In the genomic region with DNA sequence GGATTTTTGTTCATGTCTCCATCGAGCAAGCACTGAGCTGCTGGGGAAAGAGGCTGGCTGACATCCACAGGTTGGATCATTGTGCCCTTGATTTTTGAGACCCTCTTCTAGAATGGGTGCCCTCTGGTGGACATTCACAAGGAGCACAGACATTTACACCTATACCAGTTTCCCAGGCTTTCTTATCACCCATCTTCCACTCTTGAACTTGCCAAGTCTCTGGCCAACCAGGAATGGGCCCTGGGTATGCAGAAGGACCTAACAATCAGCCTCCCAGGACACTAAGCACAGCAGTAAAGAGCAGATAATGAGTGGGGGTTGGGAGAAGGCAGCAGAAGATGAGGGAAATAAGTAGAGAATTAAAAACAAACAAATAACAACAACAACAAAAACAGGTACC, we compare ENCODE assay signal across 8 cellular contexts. TPM values are rescaled to one million over a fixed set of nuclear protein-coding genes. Genes with fewer than 3 reads are reported as not detected.
DNase-seq lines count a peak whose midpoint lies in the region; ATAC-seq, FAIRE-seq and TF ChIP-seq lines count a peak whose summit lies in the region.

No MANE protein-coding gene starts in this region.

- H4K5ac ChIP-seq in H1 (ENCODE audit: insufficient read length, low read depth, low read length): no peak overlapping the region

- no peak overlapping the region for H3K27ac ChIP-seq in H1 (ENCODE audit: low read depth, low read length)
- no peak overlapping the region for H3K27ac ChIP-seq in testis

- no peak for TF ChIP-seq EP300 in H1 (IDR thresholded peaks at IDR 0.05; ENCODE audit: borderline replicate concordance in 1 of 2, low read depth in 2 of 2, low read length in 2 of 2)

- no peak overlapping the region for H3K23ac ChIP-seq in H1 (ENCODE audit: insufficient read length)

- no peak overlapping the region for H2BK12ac ChIP-seq in H1 (ENCODE audit: low read depth, low read length)

- DNase-seq in GM06990 (ENCODE audit: extremely low read depth, insufficient read length): no peak
- DNase-seq in NCI-H446 treated with DMSO at 0.1 percent for 48 hours (lab: John Stamatoyannopoulos, UW): peak; percentile 77
- peak; percentile 24 for DNase-seq in activated CD4-positive, alpha-beta T cell treated with anti-CD3 and anti-CD28 coated beads, Interleukin-2, amount 50 U/mL, for 1 hour
- DNase-seq in H1 (ENCODE audit: low read depth in 1 of 2, low spot score in 2 of 2): peak in 1 of 2 experiments; percentile 56
- DNase-seq in mucosa of gallbladder (ENCODE audit: low spot score): peak; percentile 21
- peak; percentile 49 for DNase-seq in testis
- no peak for DNase-seq in HK-2 (ENCODE audit: unreplicated experiment)

- H3K4ac ChIP-seq in H1 (replicated peaks; ENCODE audit: insufficient read length, low read depth, low read length): no peak overlapping the region

- peak; percentile 72 for TF ChIP-seq CTCF in GM06990 (IDR thresholded peaks at IDR 0.05; ENCODE audit: insufficient read depth, low read length, poor library complexity, severe bottlenecking)
- TF ChIP-seq CTCF in H1 (IDR thresholded peaks at IDR 0.05; ENCODE audit: control extremely low read depth in 1 of 3, insufficient read depth in 1 of 3, low read depth in 1 of 3, low read length in 3 of 3): peak; percentile 5 to 77 (median 67)
- TF ChIP-seq CTCF in testis (IDR thresholded peaks at IDR 0.05): peak; percentile 24 to 54 (median 27)

- TF ChIP-seq POLR2A in H1 (IDR thresholded peaks at IDR 0.05; ENCODE audit: control extremely low read depth in 1 of 2, low read depth in 2 of 2, low read length in 2 of 2): no peak
- no peak for TF ChIP-seq POLR2A in testis (IDR thresholded peaks at IDR 0.05)

- no peaks in the 10 kb centered on the region for H3K23me2 ChIP-seq in H1 (ENCODE audit: low read depth, low read length)

- no peaks in the 10 kb centered on the region for H3K36me3 ChIP-seq in GM06990 (ENCODE audit: control insufficient read depth, insufficient read depth, low read length)
- no peaks in the 10 kb centered on the region for H3K36me3 ChIP-seq in H1 (ENCODE audit: control insufficient read depth in 2 of 4, insufficient read depth in 4 of 4, low read length in 3 of 4)
- no peaks in the 10 kb centered on the region for H3K36me3 ChIP-seq in testis (ENCODE audit: low read depth, missing control alignments)

- H4K20me1 ChIP-seq in H1 (replicated peaks in 1 of 2; ENCODE audit: control insufficient read depth in 1 of 2, insufficient read depth in 2 of 2, low read length in 2 of 2): no peaks in the 10 kb centered on the region

- no peak overlapping the region for H2BK5ac ChIP-seq in H1 (ENCODE audit: low read depth, low read length)

- POLR2A ChIA-PET in H1 (lab: Charles Lee; ENCODE audit: partially characterized antibody): interaction anchor here (0.9 to 1.4 kb wide), 2 partner anchors 79 to 231 kb away, joined by 3 to 4 read pairs; a partner anchor contains a TSS

- no peak overlapping the region for H2BK20ac ChIP-seq in H1 (ENCODE audit: low read length)

- H3K4me3 ChIP-seq in GM06990 (replicated peaks; ENCODE audit: low read depth, low read length) (no peak overlapping the region), H1 (ENCODE audit: extremely low read depth in 1 of 4, insufficient read depth in 2 of 4, low read depth in 3 of 4, low read length in 4 of 4) (no peak overlapping the region), testis (no peak overlapping the region)

- H4K91ac ChIP-seq in H1 (replicated peaks; ENCODE audit: insufficient read length, low read length): no peak overlapping the region

- H3K4me1 ChIP-seq in H1 (replicated peaks in 1 of 4; ENCODE audit: control insufficient read depth in 3 of 4, insufficient read depth in 4 of 4, low read length in 3 of 4) (peaks cover 0 to 2% (median 0%) of the 10 kb centered on the region in 4 experiments; a peak in 2 of 7 replicates), testis (peaks cover 3% of the 10 kb centered on the region)

- TF ChIP-seq RAD21 in H1 (IDR thresholded peaks at IDR 0.05 in 1 of 2, conservative IDR thresholded peaks at IDR 0.05 in 1 of 2; ENCODE audit: low read depth in 2 of 2, low read length in 2 of 2): peak; percentile 58 to 62

- H2BK15ac ChIP-seq in H1 (ENCODE audit: low read length): no peak overlapping the region

- no peak overlapping the region for H2AK5ac ChIP-seq in H1 (ENCODE audit: low read depth, low read length)

- no peak overlapping the region for H3K9ac ChIP-seq in H1 (replicated peaks in 1 of 4; ENCODE audit: extremely low read depth in 1 of 4, low read depth in 3 of 4, low read length in 3 of 4)

- H3K9me3 ChIP-seq in H1 (ENCODE audit: insufficient read depth in 2 of 2, low read depth in 1 of 2, low read length in 1 of 2): no peaks in the 10 kb centered on the region
- no peaks in the 10 kb centered on the region for H3K9me3 ChIP-seq in testis

- CTCF ChIA-PET in H1 (lab: Charles Lee; ENCODE audit: partially characterized antibody): interaction anchor here (1.0 to 6.2 kb wide), 13 partner anchors 9 to 342 kb away, joined by 3 to 53 read pairs (median 4); no protein-coding TSS in a partner anchor

- FAIRE-seq in H1 (lab: Jason Lieb, UNC): peak; percentile 94

- H3K79me2 ChIP-seq in H1 (ENCODE audit: control insufficient read depth in 1 of 2, insufficient read depth in 2 of 2, low read length in 2 of 2): no peaks in the 10 kb centered on the region

- H3K27me3 ChIP-seq in GM06990 (replicated peaks; ENCODE audit: control insufficient read depth, insufficient read depth, low read length) (no peaks in the 10 kb centered on the region), H1 (replicated peaks in 1 of 4; ENCODE audit: control insufficient read depth in 3 of 4, extremely low read depth in 1 of 4, insufficient read depth in 3 of 4, low read length in 3 of 4) (no peaks in the 10 kb centered on the region; a peak in 1 of 7 replicates), testis (no peaks in the 10 kb centered on the region)

- no peak overlapping the region for H3K4me2 ChIP-seq in H1 (ENCODE audit: insufficient read depth in 1 of 2, low read depth in 2 of 2, low read length in 2 of 2)

- H3K56ac ChIP-seq in H1 (replicated peaks; ENCODE audit: insufficient read length, low read depth, low read length): no peak overlapping the region

- no peak overlapping the region for H4K8ac ChIP-seq in H1 (ENCODE audit: extremely low read depth, insufficient read depth, low read length)

- no peak overlapping the region for H2BK120ac ChIP-seq in H1 (replicated peaks; ENCODE audit: low read depth, low read length)

- peak overlapping the region; percentile 92 for H2AFZ ChIP-seq in H1 (ENCODE audit: low read length)

- 76% methylated on average over 1 of the region's 1 CpG; no CpG with 5 or more reads in 1 of the 2 experiments for whole genome bisulfite sequencing in H1 (ENCODE audit: extremely low coverage in 1 of 2, insufficient coverage in 1 of 2, insufficient read length in 1 of 2, insufficient replicate concordance in 2 of 2, low coverage in 1 of 2, low lambda C conversion rate in 2 of 2, missing lambda C conversion rate in 1 of 2), 2 experiments
- 8% methylated on average over 1 of the region's 1 CpG; no CpG with 5 or more reads in 1 of the 2 donors for WGBS in testis, 2 donors

- H3K14ac ChIP-seq in H1 (ENCODE audit: insufficient read length): no peak overlapping the region

- peak; percentile 55 for ATAC-seq in HG03196 (IDR thresholded peaks at IDR 0.05; ENCODE audit: unreplicated experiment)

- intact Hi-C loops in testis (cut with DNase I; ENCODE audit: low total_unique reads): no loop called here

- no peak overlapping the region for H3K18ac ChIP-seq in H1 (ENCODE audit: extremely low read depth, low read length)

- H3K79me1 ChIP-seq in H1 (ENCODE audit: low read depth, low read length): no peaks in the 10 kb centered on the region

TF ChIP-seq in H1, 55 proteins besides CTCF, POLR2A, EP300 and RAD21 (continues in another document):
- TF ChIP-seq, protein P1, sequence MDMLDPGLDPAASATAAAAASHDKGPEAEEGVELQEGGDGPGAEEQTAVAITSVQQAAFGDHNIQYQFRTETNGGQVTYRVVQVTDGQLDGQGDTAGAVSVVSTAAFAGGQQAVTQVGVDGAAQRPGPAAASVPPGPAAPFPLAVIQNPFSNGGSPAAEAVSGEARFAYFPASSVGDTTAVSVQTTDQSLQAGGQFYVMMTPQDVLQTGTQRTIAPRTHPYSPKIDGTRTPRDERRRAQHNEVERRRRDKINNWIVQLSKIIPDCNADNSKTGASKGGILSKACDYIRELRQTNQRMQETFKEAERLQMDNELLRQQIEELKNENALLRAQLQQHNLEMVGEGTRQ (IDR thresholded peaks at IDR 0.05; ENCODE audit: low read length): no peak
- TF ChIP-seq CEBPB (IDR thresholded peaks at IDR 0.05; ENCODE audit: low read depth, low read length) (no peak), SP1 (IDR thresholded peaks at IDR 0.05; ENCODE audit: low read depth, low read length) (0 out of 2 replicates have a peak, but pooled peaks have one; percentile 15)

RNA-seq across cellular contexts. Expression of a gene that starts 5.7 kb away (rescaled TPM):
- 31.3 and 33.4 TPM in 2 replicates for total RNA-seq in H1 (2021; fragmentation: NEBNext Ultra II Directional; extraction: Animal tissue kit (Norgen Biotek cat#: 25700))
- 24.7 and 27.0 TPM in 2 replicates for polyA plus RNA-seq in H1 (2011; rRNA removed)
- polyA plus RNA-seq in H1 (2011; cell fraction: cytosol; rRNA removed): 26.3 TPM
- polyA plus RNA-seq in H1 (2011; cell fraction: nucleus; rRNA removed): 55.3 TPM
- 23.7 to 28.8 TPM (median 25.0 TPM) in 4 replicates for polyA plus RNA-seq in H1 (2012, experiment 1 of 2)
- polyA plus RNA-seq in H1 (2012, experiment 2 of 2): 5.0 TPM
- 21.7 TPM for polyA plus RNA-seq in H1 (2013, experiment 1 of 2)
- polyA plus RNA-seq in H1 (2013, experiment 2 of 2): 19.7 TPM
- 51.1 and 53.2 TPM in 2 replicates for polyA minus RNA-seq in H1 (2011; rRNA and poly(A)+ RNA removed)
- polyA minus RNA-seq in H1 (2011; cell fraction: cytosol; rRNA and poly(A)+ RNA removed): 25.7 TPM
- polyA minus RNA-seq in H1 (2011; cell fraction: nucleus; rRNA and poly(A)+ RNA removed): 62.1 TPM
- 28.8 TPM for total RNA-seq in mucosa of gallbladder
- total RNA-seq in testis: 10 to 100 TPM; 37.4 to 48.2 TPM
- 20.2 TPM for polyA plus RNA-seq in testis (ENCODE audit: insufficient read depth, low read depth, low replicate concordance)

RNA-seq across cellular contexts. Expression of a gene that starts 22.9 kb away (rescaled TPM):
- 21.6 and 22.7 TPM in 2 replicates for total RNA-seq in H1 (2021; fragmentation: NEBNext Ultra II Directional; extraction: Animal tissue kit (Norgen Biotek cat#: 25700))
- polyA plus RNA-seq in H1 (2011; rRNA removed): 15.2 and 24.9 TPM in 2 replicates
- polyA plus RNA-seq in H1 (2011; cell fraction: cytosol; rRNA removed): 17.9 TPM
- 12.9 TPM for polyA plus RNA-seq in H1 (2011; cell fraction: nucleus; rRNA removed)
- polyA plus RNA-seq in H1 (2012, experiment 1 of 2): 20.3 to 23.4 TPM (median 21.1 TPM) in 4 replicates
- 17.4 TPM for polyA plus RNA-seq in H1 (2012, experiment 2 of 2)
- polyA plus RNA-seq in H1 (2013, experiment 1 of 2): 18.7 TPM
- 19.4 TPM for polyA plus RNA-seq in H1 (2013, experiment 2 of 2)
- polyA minus RNA-seq in H1 (2011; rRNA and poly(A)+ RNA removed): 22.3 and 25.4 TPM in 2 replicates
- polyA minus RNA-seq in H1 (2011; cell fraction: cytosol; rRNA and poly(A)+ RNA removed): 10.3 TPM
- 6.5 TPM for polyA minus RNA-seq in H1 (2011; cell fraction: nucleus; rRNA and poly(A)+ RNA removed)
- total RNA-seq in mucosa of gallbladder: 23.6 TPM
- 1 to 10 TPM in 1 of 2 donors, under 1 TPM in 1; 0.71 to 1.4 TPM for total RNA-seq in testis
- 3.8 TPM for polyA plus RNA-seq in testis (ENCODE audit: insufficient read depth, low read depth, low replicate concordance)

Comparison
In these comparisons a context has a peak if more than half of its experiments do, and no peak if none do; other contexts are left out.
1. DNase-seq: peak in NCI-H446 treated with DMSO at 0.1 percent for 48 hours (single experiment), activated CD4-positive, alpha-beta T cell treated with anti-CD3 and anti-CD28 coated beads, Interleukin-2, amount 50 U/mL, for 1 hour (single experiment), mucosa of gallbladder (single experiment) and testis (single experiment); none in GM06990 (single experiment) and HK-2 (single experiment).
2. Peak in every context shown above with its lines, with median percentiles within 50 percentile points of each other: CTCF ChIP-seq.